17 cellular contexts compared by ENCODE assay signal in genomic region chr9:115132648-115133047, GRCh38. TPM values are rescaled to one million over a fixed set of nuclear protein-coding genes. Genes with fewer than 3 reads are reported as not detected.
DNase-seq lines count a peak whose midpoint lies in the region; ATAC-seq and TF ChIP-seq lines count a peak whose summit lies in the region.
"Had no signal": no experiment of that assay in that cellular context is flagged by ENCODE, and none has a peak within 500 bp of the region (broad histone marks: within the 10 kb centered on the region; RNA-seq: fewer than 3 reads in every experiment).

No MANE protein-coding gene starts in this region.

- DNase-seq in NCI-H1694 (lab: John Stamatoyannopoulos, UW) (peak; percentile 10), NCI-H1694 treated with DMSO at 0.1 percent for 48 hours (lab: John Stamatoyannopoulos, UW) (no peak), cardiac fibroblast (ENCODE audit: low read depth in 2 of 2) (peak; percentile 27 to 75), left lung (peak in 1 of 2 donors; percentile 62), NCI-H2081 treated with DMSO at 0.1 percent for 48 hours (lab: John Stamatoyannopoulos, UW) (no peak)
- DNase-seq in activated naive CD4-positive, alpha-beta T cell treated with anti-CD3 and anti-CD28 coated beads, Interleukin-2, amount 50 U/mL, for 72 hours (ENCODE audit: low spot score in 2 of 2): no peak
- DNase-seq: activated CD4-positive, alpha-beta T cell treated with anti-CD3 and anti-CD28 coated beads, Interleukin-2, amount 50 U/mL, for 48 hours; activated effector memory CD4-positive, alpha-beta T cell treated with Interleukin-2 at 50 U/mL for 16 hours; KG1; naive thymus-derived CD4-positive, alpha-beta T cell; NCI-H146; NCI-H774; stimulated activated naive CD4-positive, alpha-beta T cell treated with Interleukin-2 at 50 U/mL for 16 hours; T-helper 2 cell had no signal

- no peaks in the 10 kb centered on the region for H3K4me1 ChIP-seq in left lung
- no peaks in the 10 kb centered on the region for H3K4me1 ChIP-seq in urinary bladder (ENCODE audit: insufficient read depth)

- H3K4me3 ChIP-seq in cardiac fibroblast (replicated peaks in 1 of 2; ENCODE audit: low read depth in 2 of 2, low read length in 2 of 2): no peak overlapping the region
- H3K4me3 ChIP-seq in left lung: no peak overlapping the region
- no peak overlapping the region for H3K4me3 ChIP-seq in urinary bladder (ENCODE audit: low read depth, low read length)

- no peak overlapping the region for H3K27ac Mint-ChIP-seq in activated naive CD4-positive, alpha-beta T cell treated with anti-CD3 and anti-CD28 coated beads, Interleukin-2, amount 50 U/mL, for 72 hours
- H3K27ac Mint-ChIP-seq: naive thymus-derived CD4-positive, alpha-beta T cell had no signal

- TF ChIP-seq CTCF in cardiac fibroblast (IDR thresholded peaks at IDR 0.05; ENCODE audit: low read depth, low read length): no peak
- no peak for TF ChIP-seq CTCF in left lung (IDR thresholded peaks at IDR 0.05)

- intact Hi-C loops in left lung (cut with DNase I): no loop called here

- no peaks in the 10 kb centered on the region for H3K27me3 ChIP-seq in left lung

- no peak overlapping the region for H3K27ac ChIP-seq in left lung
- peak overlapping the region; percentile 49 for H3K27ac ChIP-seq in urinary bladder (ENCODE audit: low read depth)
- H3K27ac ChIP-seq: 22Rv1 had no signal

- peak; percentile 42 for ATAC-seq in left lung
- no peak for ATAC-seq in GM18873 (IDR thresholded peaks at IDR 0.05; ENCODE audit: low FRiP score, unreplicated experiment)
- ATAC-seq in activated naive CD4-positive, alpha-beta T cell treated with anti-CD3 and anti-CD28 coated beads, Interleukin-2, amount 50 U/mL, for 72 hours: no peak
- ATAC-seq: naive thymus-derived CD4-positive, alpha-beta T cell had no signal

- WGBS in urinary bladder: 59% methylated on average over 12 of the region's 12 CpGs

- peaks cover 0 to 3% of the 10 kb centered on the region in 2 donors for H3K9me3 Mint-ChIP-seq in activated naive CD4-positive, alpha-beta T cell treated with anti-CD3 and anti-CD28 coated beads, Interleukin-2, amount 50 U/mL, for 72 hours

- no peaks in the 10 kb centered on the region for H3K36me3 Mint-ChIP-seq in activated naive CD4-positive, alpha-beta T cell treated with anti-CD3 and anti-CD28 coated beads, Interleukin-2, amount 50 U/mL, for 72 hours

- H3K9me3 ChIP-seq in left lung: no peaks in the 10 kb centered on the region

- no peaks in the 10 kb centered on the region for H3K36me3 ChIP-seq in left lung
- no peaks in the 10 kb centered on the region for H3K36me3 ChIP-seq in urinary bladder (ENCODE audit: insufficient read depth)

RNA-seq across cellular contexts. Expression of gene TNC, which starts 14.7 kb away (rescaled TPM):
- total RNA-seq in left lung (100 to 1,000 TPM; 166 to 329 TPM), urinary bladder (155 TPM)
- 43.5 TPM for polyA plus RNA-seq in urinary bladder
- not detected for total RNA-seq in activated naive CD4-positive, alpha-beta T cell treated with anti-CD3 and anti-CD28 coated beads, Interleukin-2, amount 50 U/mL, for 72 hours
- polyA plus RNA-seq: naive thymus-derived CD4-positive, alpha-beta T cell had no signal

Comparison
In these comparisons a context has a peak if more than half of its experiments do, and no peak if none do; other contexts are left out.
1. DNase-seq: peak in NCI-H1694 (single experiment) and cardiac fibroblast (2 of 2); none in NCI-H1694 treated with DMSO at 0.1 percent for 48 hours (single experiment), NCI-H2081 treated with DMSO at 0.1 percent for 48 hours (single experiment) and activated naive CD4-positive, alpha-beta T cell treated with anti-CD3 and anti-CD28 coated beads, Interleukin-2, amount 50 U/mL, for 72 hours (0 of 2).
2. RNA of gene TNC, which starts 14.7 kb away (total RNA-seq): 166 to 329 TPM in left lung and 155 TPM in urinary bladder (single experiment); not detected in activated naive CD4-positive, alpha-beta T cell treated with anti-CD3 and anti-CD28 coated beads, Interleukin-2, amount 50 U/mL, for 72 hours; every median in the first group is over 100 times any median in the second.